8 cellular contexts compared by ENCODE assay signal in genomic region chr1:144412491-144413403, GRCh38. TPM values are rescaled to one million over a fixed set of nuclear protein-coding genes. Genes with fewer than 3 reads are reported as not detected.
A peak's percentile ranks its signal among the peaks of the same experiment; 100 is the strongest.
DNase-seq lines count a peak whose midpoint lies in the region; ATAC-seq, FAIRE-seq and TF ChIP-seq lines count a peak whose summit lies in the region.
"Not testable (repeated sequence)": the region's sequence is repeated elsewhere in the genome, so short reads cannot be mapped to it uniquely, and the experiment has no call there.

No MANE protein-coding gene starts in this region.

- H3K4me1 Mint-ChIP-seq in astrocyte (ENCODE audit: low read depth, unreplicated experiment) = not testable (repeated sequence)

- TF ChIP-seq CTCF in astrocyte (IDR thresholded peaks at IDR 0.05; ENCODE audit: insufficient read depth, low read depth, low read length); thyroid gland (IDR thresholded peaks at IDR 0.05): not testable (repeated sequence)

- intact Hi-C loops in left ventricle myocardium superior (cut with micrococcal nuclease); thyroid gland (cut with DNase I): not testable (repeated sequence)

- H3K9me3 Mint-ChIP-seq in astrocyte (ENCODE audit: unreplicated experiment) = not testable (repeated sequence)

- peak overlapping the region; percentile 72 for H3K4me2 ChIP-seq in astrocyte (ENCODE audit: low read length)

- H3K79me2 ChIP-seq in astrocyte (ENCODE audit: insufficient read depth, low read length) = not testable (repeated sequence)

- H3K36me3 Mint-ChIP-seq in astrocyte (ENCODE audit: low read depth, unreplicated experiment) = not testable (repeated sequence)

- not testable (repeated sequence) for H3K9me3 ChIP-seq in astrocyte (ENCODE audit: insufficient read depth, low read depth, low read length); thyroid gland

- peak; percentile 86 to 93 for TF ChIP-seq POLR2A in thyroid gland (IDR thresholded peaks at IDR 0.05)

- H3K9ac ChIP-seq in astrocyte (ENCODE audit: low read length) = peak overlapping the region; percentile 43

- not testable (repeated sequence) for H3K27ac ChIP-seq in astrocyte (ENCODE audit: low read depth, low read length)
- peak overlapping the region; percentile 47 to 80 (median 78) for H3K27ac ChIP-seq in thyroid gland

- H3K4me3 Mint-ChIP-seq in astrocyte (ENCODE audit: unreplicated experiment) = peak overlapping the region; percentile 87

- H3K36me3 ChIP-seq in astrocyte (ENCODE audit: insufficient read depth, low read length); thyroid gland: not testable (repeated sequence)

- H3K4me1 ChIP-seq in astrocyte (ENCODE audit: insufficient read depth, low read length); thyroid gland: not testable (repeated sequence)

- H3K27me3 ChIP-seq in astrocyte (ENCODE audit: insufficient read depth, low read length); thyroid gland: not testable (repeated sequence)

- H4K20me1 ChIP-seq in astrocyte (ENCODE audit: insufficient read depth, low read length) = not testable (repeated sequence)

- ATAC-seq in GM18499 (IDR thresholded peaks at IDR 0.05; ENCODE audit: insufficient read depth, unreplicated experiment) (peak; percentile 85), HG02852 (IDR thresholded peaks at IDR 0.05; ENCODE audit: unreplicated experiment) (peak; percentile 89), left ventricle myocardium superior (peak; percentile 89)

- FAIRE-seq in astrocyte (lab: Jason Lieb, UNC) = not testable (repeated sequence)

- DNase-seq in NCI-H1694 treated with DMSO at 0.1 percent for 48 hours (lab: John Stamatoyannopoulos, UW) = peak; percentile 95
- peak; percentile 35 to 99 (median 85) for DNase-seq in T-helper 2 cell
- peak; percentile 99 for DNase-seq in astrocyte (ENCODE audit: low read depth)
- DNase-seq in left ventricle myocardium superior = peak; percentile 57
- peak; percentile 94 for DNase-seq in pons (ENCODE audit: low spot score)
- peak; percentile 70 to 84 for DNase-seq in thyroid gland

- H3K27ac Mint-ChIP-seq in astrocyte (ENCODE audit: unreplicated experiment) = peak overlapping the region; percentile 99

- H3K27me3 Mint-ChIP-seq in astrocyte (ENCODE audit: low read depth, unreplicated experiment) = not testable (repeated sequence)

- WGBS in thyroid gland, 2 donors = 1 to 2% methylated on average over 28 to 30 of the region's 41 CpGs

- H2AFZ ChIP-seq in astrocyte (ENCODE audit: low read depth, low read length) = not testable (repeated sequence)

- not testable (repeated sequence) for H3K4me3 ChIP-seq in astrocyte (ENCODE audit: insufficient read depth, low read depth, low read length)
- H3K4me3 ChIP-seq in thyroid gland (replicated peaks in 1 of 3) = peak overlapping the region in 2 of 3 donors; percentile 23 to 36

RNA-seq across cellular contexts. Expression of gene PPIAL4E, which starts 39.3 kb away (rescaled TPM):
- not detected in 2 replicates for total RNA-seq in astrocyte
- total RNA-seq in left ventricle myocardium superior = not detected
- total RNA-seq in thyroid gland = not detected

RNA-seq across cellular contexts. Expression of gene NBPF15, which starts 48.7 kb away (rescaled TPM):
- 47.6 and 49.0 TPM in 2 replicates for total RNA-seq in astrocyte
- 9.1 TPM for total RNA-seq in left ventricle myocardium superior
- total RNA-seq in thyroid gland = 10 to 100 TPM; 35.8 to 44.1 (median 41.6) TPM
